ENCODE assay signal across 12 cellular contexts in the genomic region with DNA sequence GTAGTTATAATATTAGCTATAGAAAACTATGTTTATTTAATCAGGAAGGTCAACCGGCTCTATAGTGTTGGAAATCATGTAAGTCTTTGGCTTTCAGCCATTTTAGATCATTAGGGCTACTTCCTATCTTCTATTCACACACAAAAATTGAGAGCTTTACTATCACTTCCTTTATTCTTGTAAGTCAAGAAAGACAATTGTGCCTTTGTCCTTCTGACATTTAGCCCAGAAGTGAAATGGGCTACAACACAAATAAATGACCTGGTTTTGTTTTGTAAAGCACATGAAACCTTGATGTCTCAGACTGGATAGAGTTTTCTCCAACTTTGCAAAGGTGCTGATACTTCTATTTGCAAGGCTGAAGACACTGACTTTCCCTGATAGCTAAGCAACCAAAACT.
DNase-seq lines count a peak whose midpoint lies in the region; ATAC-seq and TF ChIP-seq lines count a peak whose summit lies in the region.
"Had no signal": no experiment of that assay in that cellular context is flagged by ENCODE, and none has a peak within 500 bp of the region (broad histone marks: within the 10 kb centered on the region; RNA-seq: fewer than 3 reads in every experiment).

No MANE protein-coding gene starts in this region.

- no peaks in the 10 kb centered on the region for H3K9me2 ChIP-seq in Karpas-422 (replicated peaks; ENCODE audit: insufficient read depth, low read length)

- H3K4me3 ChIP-seq in Karpas-422 (ENCODE audit: low read length), result no peak overlapping the region
- no peak overlapping the region for H3K4me3 ChIP-seq in dorsolateral prefrontal cortex
- H3K4me3 ChIP-seq: BLaER1, cardiac muscle cell, vagina had no signal

- no peaks in the 10 kb centered on the region for H3K79me2 ChIP-seq in Karpas-422 (ENCODE audit: low read length)

- intact Hi-C loops in dorsolateral prefrontal cortex (cut with DNase I), result loop anchor here in 1 of 2 donors (5.0 kb wide), 1 partner anchor 143 kb away; no protein-coding TSS in a partner anchor

- H3K9ac ChIP-seq in Karpas-422 (ENCODE audit: low read length), result no peak overlapping the region
- H3K9ac ChIP-seq: BLaER1 had no signal

- H3K27ac ChIP-seq in Karpas-422 (ENCODE audit: low read length) (no peak overlapping the region), dorsolateral prefrontal cortex (no peak overlapping the region)
- H3K27ac ChIP-seq: BLaER1, cardiac muscle cell, vagina had no signal

- ATAC-seq in GM18511 (IDR thresholded peaks at IDR 0.05; ENCODE audit: unreplicated experiment) (peak; percentile 65), GM21447 (IDR thresholded peaks at IDR 0.05; ENCODE audit: unreplicated experiment) (peak; percentile 63)
- ATAC-seq: stimulated activated naive CD8-positive, alpha-beta T cell treated with anti-CD3 and anti-CD28 coated beads, Interleukin-15, Interleukin-2, amounts not matched to agents 100 U/mL and 50 U/mL, for 24 hours had no signal

- DNase-seq in Karpas-422 (peak; percentile 47), dermis blood vessel endothelial cell (peak; percentile 40), anterior cingulate cortex (lab: John Stamatoyannopoulos, UW) (no peak), dorsolateral prefrontal cortex (no peak), OCI-M2 (lab: John Stamatoyannopoulos, UW; ENCODE audit: unreplicated experiment) (no peak)
- DNase-seq in activated CD4-positive, alpha-beta T cell treated with anti-CD3 and anti-CD28 coated beads, Interleukin-2, amount 50 U/mL, for 1 hour, result no peak
- DNase-seq: stimulated activated naive CD8-positive, alpha-beta T cell treated with anti-CD3 and anti-CD28 coated beads, Interleukin-15, Interleukin-2, amounts not matched to agents 100 U/mL and 50 U/mL, for 24 hours had no signal

- H3K4me2 ChIP-seq in Karpas-422 (ENCODE audit: low read depth, low read length, poor library complexity, severe bottlenecking), result no peak overlapping the region
- H3K4me2 ChIP-seq: BLaER1 had no signal

- no peaks in the 10 kb centered on the region for H3K4me1 ChIP-seq in Karpas-422 (ENCODE audit: low read length)
- H3K4me1 ChIP-seq: BLaER1, vagina had no signal

- no peak overlapping the region for H2AFZ ChIP-seq in Karpas-422 (ENCODE audit: low read length)

- TF ChIP-seq CTCF in dorsolateral prefrontal cortex (IDR thresholded peaks at IDR 0.05 in 54 of 56, conservative IDR thresholded peaks at IDR 0.05 in 2 of 56; ENCODE audit: low read depth in 1 of 56, partially characterized antibody in 56 of 56), result no peak

- H3K9me3 ChIP-seq in Karpas-422 (ENCODE audit: low read length), result no peaks in the 10 kb centered on the region
- H3K9me3 ChIP-seq: vagina had no signal

- no peaks in the 10 kb centered on the region for H3K27me3 ChIP-seq in Karpas-422 (ENCODE audit: low read length)
- peaks cover 0 to 39% (median 6%) of the 10 kb centered on the region in 45 donors for H3K27me3 ChIP-seq in dorsolateral prefrontal cortex
- H3K27me3 ChIP-seq: cardiac muscle cell, vagina had no signal

- H3K36me3 ChIP-seq in Karpas-422 (ENCODE audit: insufficient read depth, low read length), result no peaks in the 10 kb centered on the region
- H3K36me3 ChIP-seq: BLaER1, cardiac muscle cell, vagina had no signal

- H4K20me1 ChIP-seq in Karpas-422 (ENCODE audit: insufficient read depth, low read depth, low read length), result no peaks in the 10 kb centered on the region
- H4K20me1 ChIP-seq: BLaER1 had no signal

Comparison
In these comparisons a context has a peak if more than half of its experiments do, and no peak if none do; other contexts are left out.
1. DNase-seq: peak in Karpas-422 (single experiment) and dermis blood vessel endothelial cell (single experiment); none in anterior cingulate cortex (0 of 58), dorsolateral prefrontal cortex (0 of 10), OCI-M2 (single experiment) and activated CD4-positive, alpha-beta T cell treated with anti-CD3 and anti-CD28 coated beads, Interleukin-2, amount 50 U/mL, for 1 hour (single experiment).